In genomic region chr20:49691818-49692568, GRCh38 we compare ENCODE assay signal across 14 cellular contexts. TPM values are rescaled to one million over a fixed set of nuclear protein-coding genes. Genes with fewer than 3 reads are reported as not detected.
DNase-seq lines count a peak whose midpoint lies in the region; ATAC-seq, FAIRE-seq and TF ChIP-seq lines count a peak whose summit lies in the region.
"Had no signal": no experiment of that assay in that cellular context is flagged by ENCODE, and none has a peak within 500 bp of the region (broad histone marks: within the 10 kb centered on the region; RNA-seq: fewer than 3 reads in every experiment).

No MANE protein-coding gene starts in this region.

- no peak overlapping the region for H3K4ac ChIP-seq in mesenchymal stem cell (ENCODE audit: low read depth in 1 of 2, low read length in 2 of 2)

- no peak overlapping the region for H2BK12ac ChIP-seq in mesenchymal stem cell (ENCODE audit: low read length in 2 of 2)

- H4K20me1 ChIP-seq in astrocyte (ENCODE audit: insufficient read depth, low read length), result peaks cover 73% of the 10 kb centered on the region

- TF ChIP-seq POLR2A in transverse colon (IDR thresholded peaks at IDR 0.05), result no peak

- no peak overlapping the region for H2AFZ ChIP-seq in astrocyte (ENCODE audit: low read depth, low read length)
- no peak overlapping the region for H2AFZ ChIP-seq in mesenchymal stem cell (ENCODE audit: low read depth, low read length)

- peak overlapping the region; percentile 34 for H3K27ac Mint-ChIP-seq in astrocyte (ENCODE audit: unreplicated experiment)

- TF ChIP-seq CTCF in right atrium auricular region (IDR thresholded peaks at IDR 0.05) (no peak), astrocyte (IDR thresholded peaks at IDR 0.05; ENCODE audit: insufficient read depth, low read depth, low read length) (no peak), transverse colon (IDR thresholded peaks at IDR 0.05) (no peak)

- H3K4me1 ChIP-seq in right atrium auricular region, result peaks cover 0 to 47% of the 10 kb centered on the region in 2 donors
- H3K4me1 ChIP-seq in astrocyte (ENCODE audit: insufficient read depth, low read length), result peaks cover 18% of the 10 kb centered on the region
- H3K4me1 ChIP-seq in mesenchymal stem cell (ENCODE audit: control insufficient read depth, insufficient read depth, low read depth, low read length), result peaks cover 22% of the 10 kb centered on the region
- H3K4me1 ChIP-seq in transverse colon, result peaks cover 17 to 76% (median 56%) of the 10 kb centered on the region in 4 donors
- H3K4me1 ChIP-seq: SJCRH30 had no signal

- H3K14ac ChIP-seq in mesenchymal stem cell (ENCODE audit: low read length in 2 of 2), result no peak overlapping the region

- in situ Hi-C loops in transverse colon (cut with MboI; ENCODE audit: low pct_ligation_motif_present in 1 of 4, low pct_unique_long_range_greater_than_20kb in 1 of 4, low sequenced_read_pairs in 3 of 4), result no loop called here

- H3K79me2 ChIP-seq in astrocyte (ENCODE audit: insufficient read depth, low read length), result peaks cover 98% of the 10 kb centered on the region

- no peak for FAIRE-seq in astrocyte (lab: Jason Lieb, UNC)

- no peak overlapping the region for H4K8ac ChIP-seq in mesenchymal stem cell (ENCODE audit: low read length)

- H3K9ac ChIP-seq in astrocyte (ENCODE audit: low read length) (no peak overlapping the region), mesenchymal stem cell (ENCODE audit: low read length) (no peak overlapping the region)

- ATAC-seq in left ventricle myocardium superior (peak; percentile 42), SK-N-SH treated with all-trans-retinoic acid at 6 μM for 48 hours (no peak)

- H3K27me3 ChIP-seq in right atrium auricular region (no peaks in the 10 kb centered on the region), astrocyte (ENCODE audit: insufficient read depth, low read length) (no peaks in the 10 kb centered on the region), mesenchymal stem cell (ENCODE audit: control insufficient read depth in 1 of 2, insufficient read depth in 1 of 2, low read length in 2 of 2) (no peaks in the 10 kb centered on the region), transverse colon (no peaks in the 10 kb centered on the region)
- H3K27me3 ChIP-seq: heart right ventricle, SJCRH30 had no signal

- H3K18ac ChIP-seq in mesenchymal stem cell (ENCODE audit: low read depth in 1 of 2, low read length in 2 of 2), result no peak overlapping the region

- H2BK120ac ChIP-seq in mesenchymal stem cell (ENCODE audit: low read depth, low read length), result no peak overlapping the region

- no peak overlapping the region for H2BK5ac ChIP-seq in mesenchymal stem cell (ENCODE audit: low read depth, low read length, poor library complexity, severe bottlenecking)

- intact Hi-C loops in left ventricle myocardium superior (cut with micrococcal nuclease) (no loop called here), transverse colon (cut with DNase I; ENCODE audit: low total_unique reads) (no loop called here)

- H3K9me3 ChIP-seq in right atrium auricular region (no peaks in the 10 kb centered on the region), astrocyte (ENCODE audit: insufficient read depth, low read depth, low read length) (no peaks in the 10 kb centered on the region), mesenchymal stem cell (ENCODE audit: control insufficient read depth, low read length) (no peaks in the 10 kb centered on the region), transverse colon (no peaks in the 10 kb centered on the region)
- H3K9me3 ChIP-seq: heart right ventricle, SJCRH30 had no signal

- H2AK5ac ChIP-seq in mesenchymal stem cell (ENCODE audit: low read length, severe bottlenecking), result peak overlapping the region; percentile 93

- no peak overlapping the region for H3K4me3 Mint-ChIP-seq in astrocyte (ENCODE audit: unreplicated experiment)

- no peaks in the 10 kb centered on the region for H3K9me3 Mint-ChIP-seq in astrocyte (ENCODE audit: unreplicated experiment)

- H3K27ac ChIP-seq in right atrium auricular region (no peak overlapping the region), astrocyte (ENCODE audit: low read depth, low read length) (no peak overlapping the region), mesenchymal stem cell (ENCODE audit: low read length, poor library complexity, severe bottlenecking) (no peak overlapping the region), transverse colon (peak overlapping the region; percentile 67 to 74 (median 69))
- H3K27ac ChIP-seq: SJCRH30 had no signal

- TF ChIP-seq EP300 in transverse colon (IDR thresholded peaks at IDR 0.05; ENCODE audit: low read depth), result no peak

- DNase-seq in left ventricle myocardium superior (no peak), right atrium auricular region (ENCODE audit: low spot score) (no peak), astrocyte (ENCODE audit: low read depth) (no peak), mesenchymal stem cell (no peak), transverse colon (no peak), DMS79 treated with DMSO at 0.1 percent for 48 hours (lab: John Stamatoyannopoulos, UW) (no peak), medulla oblongata (ENCODE audit: extremely low spot score) (no peak)
- DNase-seq: activated CD4-positive, alpha-beta T cell treated with anti-CD3 and anti-CD28 coated beads, Interleukin-2, amount 50 U/mL, for 48 hours; heart right ventricle; NCI-H2081 treated with DMSO at 0.1 percent for 48 hours; NK-92 treated with Interleukin-12 subunit alpha and Interleukin-12 subunit beta, amount 100 ng/mL, for 24 hours; SJCRH30; stimulated activated CD4-positive, alpha-beta T cell treated with anti-CD3 and anti-CD28 coated beads, Interleukin-4, amount 100 ng/mL, for 1 hour had no signal

- H3K23ac ChIP-seq in mesenchymal stem cell (ENCODE audit: low read length in 2 of 2), result no peak overlapping the region

- H3K79me1 ChIP-seq in mesenchymal stem cell (replicated peaks; ENCODE audit: low read length, poor library complexity, severe bottlenecking), result no peaks in the 10 kb centered on the region

- no peak overlapping the region for H3K4me3 ChIP-seq in right atrium auricular region
- H3K4me3 ChIP-seq in astrocyte (ENCODE audit: insufficient read depth, low read depth, low read length), result no peak overlapping the region
- no peak overlapping the region for H3K4me3 ChIP-seq in mesenchymal stem cell (ENCODE audit: insufficient read depth in 1 of 2, low read depth in 1 of 2, low read length in 2 of 2)
- no peak overlapping the region for H3K4me3 ChIP-seq in transverse colon
- H3K4me3 ChIP-seq: heart right ventricle, SJCRH30 had no signal

- H3K36me3 ChIP-seq in right atrium auricular region (no peaks in the 10 kb centered on the region), astrocyte (ENCODE audit: insufficient read depth, low read length) (no peaks in the 10 kb centered on the region), mesenchymal stem cell (ENCODE audit: control insufficient read depth in 1 of 2, insufficient read depth in 2 of 2, low read depth in 1 of 2, low read length in 2 of 2) (no peaks in the 10 kb centered on the region), transverse colon (no peaks in the 10 kb centered on the region)

- no peaks in the 10 kb centered on the region for H3K36me3 Mint-ChIP-seq in astrocyte (ENCODE audit: low read depth, unreplicated experiment)

- H3K27me3 Mint-ChIP-seq in astrocyte (ENCODE audit: low read depth, unreplicated experiment), result no peaks in the 10 kb centered on the region

- H3K4me2 ChIP-seq in astrocyte (ENCODE audit: low read length) (no peak overlapping the region), mesenchymal stem cell (ENCODE audit: low read length, poor library complexity, severe bottlenecking) (no peak overlapping the region)

- H3K4me1 Mint-ChIP-seq in astrocyte (ENCODE audit: low read depth, unreplicated experiment), result peaks cover 47% of the 10 kb centered on the region

- WGBS in mesenchymal stem cell, result 90% methylated on average over 3 of the region's 5 CpGs
- WGBS in transverse colon (ENCODE audit: low coverage in 1 of 2), 2 donors, result 82 to 94% methylated on average over 5 of the region's 5 CpGs

- no peak overlapping the region for H4K91ac ChIP-seq in mesenchymal stem cell (ENCODE audit: low read length)

- H2BK15ac ChIP-seq in mesenchymal stem cell (ENCODE audit: low read depth, poor library complexity, severe bottlenecking), result no peak overlapping the region

TF ChIP-seq in SK-N-SH treated with all-trans-retinoic acid at 6 μM for 48 hours, 23 proteins besides CTCF, POLR2A, EP300 and RAD21:
- TF ChIP-seq ARNTL (CRISPR knock-in tag; IDR thresholded peaks at IDR 0.05; ENCODE audit: borderline replicate concordance, low read depth) (no peak), ESRRG (CRISPR knock-in tag; IDR thresholded peaks at IDR 0.05) (no peak), ZFP3 (CRISPR knock-in tag; IDR thresholded peaks at IDR 0.05) (no peak), ZC3H10 (CRISPR knock-in tag; IDR thresholded peaks at IDR 0.05) (no peak), TCF4 (CRISPR knock-in tag; IDR thresholded peaks at IDR 0.05; ENCODE audit: borderline replicate concordance) (no peak), TOX (CRISPR knock-in tag; IDR thresholded peaks at IDR 0.05; ENCODE audit: borderline replicate concordance) (no peak), ZNF565 (CRISPR knock-in tag; conservative IDR thresholded peaks at IDR 0.05; ENCODE audit: low read depth) (no peak), GLIS3 (CRISPR knock-in tag; IDR thresholded peaks at IDR 0.05) (no peak), SNAI2 (CRISPR knock-in tag; IDR thresholded peaks at IDR 0.05) (no peak), RARB (CRISPR knock-in tag; IDR thresholded peaks at IDR 0.05) (no peak), CSRNP3 (CRISPR knock-in tag; IDR thresholded peaks at IDR 0.05) (no peak)

RNA-seq across cellular contexts. Expression of gene B4GALT5, which starts 21.7 kb away (rescaled TPM):
- total RNA-seq in left ventricle myocardium superior (37.2 TPM), right atrium auricular region (10 to 100 TPM; 17.7 to 24.4 TPM), astrocyte (39.1 and 41.9 TPM in 2 replicates), transverse colon (10 to 100 TPM; 22.3 to 43.2 (median 29.4) TPM)
- 31.5 TPM for polyA plus RNA-seq in mesenchymal stem cell (2013, experiment 1 of 2)
- polyA plus RNA-seq in mesenchymal stem cell (2013, experiment 2 of 2), result 32.4 TPM

Comparison
In these comparisons a context has a peak if more than half of its experiments do, and no peak if none do; other contexts are left out.
1. H3K27ac ChIP-seq: peak in transverse colon (4 of 4); none in right atrium auricular region (0 of 2), astrocyte (single experiment) and mesenchymal stem cell (single experiment).